In genomic region chr4:8534601-8535000, GRCh38 we compare ENCODE assay signal across 1 cellular context.
TF ChIP-seq lines count a peak whose summit lies in the region.

No MANE protein-coding gene starts in this region.

TF ChIP-seq in HCT116, 20 proteins besides CTCF, POLR2A, EP300 and RAD21 (continued from another document):
- TF ChIP-seq, protein P1, sequence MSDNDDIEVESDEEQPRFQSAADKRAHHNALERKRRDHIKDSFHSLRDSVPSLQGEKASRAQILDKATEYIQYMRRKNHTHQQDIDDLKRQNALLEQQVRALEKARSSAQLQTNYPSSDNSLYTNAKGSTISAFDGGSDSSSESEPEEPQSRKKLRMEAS (IDR thresholded peaks at IDR 0.05), result no peak
- no peak for TF ChIP-seq CEBPB (IDR thresholded peaks at IDR 0.05; ENCODE audit: low read depth)
- no peak for TF ChIP-seq SRF (IDR thresholded peaks at IDR 0.05; ENCODE audit: low read depth)
